ENCODE assay signal across 20 cellular contexts in the genomic region with DNA sequence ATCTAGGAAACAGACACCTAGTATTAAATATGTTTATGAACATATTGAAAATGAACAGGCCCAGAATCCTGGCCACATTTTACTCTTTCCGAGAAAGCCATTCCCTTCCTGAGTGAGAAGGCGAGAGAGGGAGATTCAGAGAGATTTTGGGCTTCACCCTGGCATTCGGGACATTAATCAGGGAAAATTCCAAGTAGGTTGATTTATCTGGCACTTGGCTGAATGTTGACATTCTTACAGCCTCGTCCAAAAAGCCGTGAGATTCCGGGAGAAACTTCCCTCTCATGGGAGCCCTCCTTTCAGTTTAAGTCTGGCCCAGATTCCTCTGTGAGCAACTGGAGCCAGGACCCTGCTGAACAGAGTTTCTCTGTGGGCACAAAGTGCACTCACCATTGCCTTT.
A peak's percentile ranks its signal among the peaks of the same experiment; 100 is the strongest.
DNase-seq lines count a peak whose midpoint lies in the region; ATAC-seq and TF ChIP-seq lines count a peak whose summit lies in the region.
"Had no signal": no experiment of that assay in that cellular context is flagged by ENCODE, and none has a peak within 500 bp of the region (broad histone marks: within the 10 kb centered on the region; RNA-seq: fewer than 3 reads in every experiment).

No MANE protein-coding gene starts in this region.

- H3K27ac ChIP-seq in heart left ventricle (peak overlapping the region in 1 of 12 donors; percentile 49), parathyroid adenoma (no peak overlapping the region), transverse colon (peak overlapping the region in 3 of 4 donors; percentile 16 to 47 (median 31))

- no peak overlapping the region for H3K4me2 ChIP-seq in parathyroid adenoma (ENCODE audit: low read length)

- no peaks in the 10 kb centered on the region for H3K4me1 ChIP-seq in heart left ventricle
- no peaks in the 10 kb centered on the region for H3K4me1 ChIP-seq in parathyroid adenoma
- no peaks in the 10 kb centered on the region for H3K4me1 ChIP-seq in transverse colon
- H3K4me1 ChIP-seq in HAP-1, result no peaks in the 10 kb centered on the region
- H3K4me1 ChIP-seq: BE2C had no signal

- peaks cover 54% of the 10 kb centered on the region for H3K9me3 Mint-ChIP-seq in activated T-helper 2 cell treated with anti-CD3 and anti-CD28 coated beads, Interferon-gamma antibody, Interleukin-2, Interleukin-4, amounts not matched to agents 10 μg/mL and 5 μg/mL and 100 μg/mL, durations not matched to agents 14 hours and 24 hours and 36 hours

- H3K27me3 ChIP-seq in heart left ventricle (peaks cover 0 to 30% (median 5%) of the 10 kb centered on the region in 9 donors), parathyroid adenoma (ENCODE audit: control insufficient read depth, insufficient read depth, low read length) (no peaks in the 10 kb centered on the region), transverse colon (no peaks in the 10 kb centered on the region), HAP-1 (ENCODE audit: low read depth) (no peaks in the 10 kb centered on the region)
- H3K27me3 ChIP-seq: BE2C had no signal

- no peaks in the 10 kb centered on the region for H3K4me1 Mint-ChIP-seq in activated T-helper 2 cell treated with anti-CD3 and anti-CD28 coated beads, Interferon-gamma antibody, Interleukin-2, Interleukin-4, amounts not matched to agents 10 μg/mL and 5 μg/mL and 100 μg/mL, durations not matched to agents 14 hours and 24 hours and 36 hours (ENCODE audit: low read depth)
- H3K4me1 Mint-ChIP-seq: H9 had no signal

- H3K4me3 Mint-ChIP-seq in activated T-helper 2 cell treated with anti-CD3 and anti-CD28 coated beads, Interferon-gamma antibody, Interleukin-2, Interleukin-4, amounts not matched to agents 10 μg/mL and 5 μg/mL and 100 μg/mL, durations not matched to agents 14 hours and 24 hours and 36 hours (ENCODE audit: low read depth), result no peak overlapping the region
- H3K4me3 Mint-ChIP-seq: H9 had no signal

- DNase-seq in left ventricle myocardium superior (no peak), heart left ventricle (no peak), left kidney (ENCODE audit: low read depth, low spot score) (peak; percentile 81), transverse colon (no peak), UCSD-AML1 (lab: John Stamatoyannopoulos, UW; ENCODE audit: unreplicated experiment) (no peak), HAP-1 (ENCODE audit: low spot score in 2 of 2) (no peak)
- no peak for DNase-seq in activated T-helper 2 cell treated with anti-CD3 and anti-CD28 coated beads, Interferon-gamma antibody, Interleukin-2, Interleukin-4, amounts not matched to agents 10 μg/mL and 5 μg/mL and 100 μg/mL, durations not matched to agents 14 hours and 24 hours and 36 hours (ENCODE audit: low spot score)
- DNase-seq: BE2C, DMS53, H9, KBM-7, MM.1S, NCI-H1048, NCI-H1417 treated with DMSO at 0.1 percent for 48 hours, NCI-H187, NCI-H446 treated with DMSO at 0.1 percent for 48 hours, NCI-H526 treated with DMSO at 0.1 percent for 48 hours, OCI-M1, SHP77 treated with DMSO at 0.1 percent for 48 hours had no signal

- intact Hi-C loops in left ventricle myocardium superior (cut with micrococcal nuclease), result no loop called here
- intact Hi-C loops in heart left ventricle (cut with DNase I), result no loop called here
- intact Hi-C loops in transverse colon (cut with DNase I; ENCODE audit: low total_unique reads), result no loop called here
- intact Hi-C loops in activated T-helper 2 cell treated with anti-CD3 and anti-CD28 coated beads, Interferon-gamma antibody, Interleukin-2, Interleukin-4, amounts not matched to agents 10 μg/mL and 5 μg/mL and 100 μg/mL, durations not matched to agents 14 hours and 24 hours and 36 hours (cut with micrococcal nuclease), result no loop called here

- no peaks in the 10 kb centered on the region for H3K36me3 Mint-ChIP-seq in activated T-helper 2 cell treated with anti-CD3 and anti-CD28 coated beads, Interferon-gamma antibody, Interleukin-2, Interleukin-4, amounts not matched to agents 10 μg/mL and 5 μg/mL and 100 μg/mL, durations not matched to agents 14 hours and 24 hours and 36 hours (ENCODE audit: low read depth)

- TF ChIP-seq EP300 in transverse colon (IDR thresholded peaks at IDR 0.05; ENCODE audit: low read depth), result peak; percentile 35

- H3K36me3 ChIP-seq in heart left ventricle (no peaks in the 10 kb centered on the region), parathyroid adenoma (ENCODE audit: control insufficient read depth, insufficient read depth, low read length) (no peaks in the 10 kb centered on the region), transverse colon (no peaks in the 10 kb centered on the region), HAP-1 (replicated peaks) (no peaks in the 10 kb centered on the region)
- H3K36me3 ChIP-seq: BE2C had no signal

- TF ChIP-seq POLR2A in heart left ventricle (IDR thresholded peaks at IDR 0.05), result no peak
- TF ChIP-seq POLR2A in transverse colon (IDR thresholded peaks at IDR 0.05), result no peak

- H3K4me3 ChIP-seq in heart left ventricle (no peak overlapping the region), parathyroid adenoma (ENCODE audit: low read depth, low read length) (no peak overlapping the region), transverse colon (no peak overlapping the region), HAP-1 (no peak overlapping the region)

- ATAC-seq in left ventricle myocardium superior (peak; percentile 26), heart left ventricle (no peak)

- H3K9me3 ChIP-seq in heart left ventricle (peaks cover 0 to 7% (median 0%) of the 10 kb centered on the region in 12 donors), parathyroid adenoma (ENCODE audit: control insufficient read depth, low read length) (no peaks in the 10 kb centered on the region), transverse colon (peaks cover 0 to 2% of the 10 kb centered on the region in 2 donors), HAP-1 (no peaks in the 10 kb centered on the region)
- H3K9me3 ChIP-seq: BE2C had no signal

- 9 to 20% (median 13%) methylated on average over 6 of the region's 6 CpGs for WGBS in heart left ventricle, 4 donors
- 20 to 62% methylated on average over 2 to 6 of the region's 6 CpGs for WGBS in transverse colon (ENCODE audit: low coverage in 1 of 2), 2 donors

- peak overlapping the region; percentile 3 for H2AFZ ChIP-seq in parathyroid adenoma

- TF ChIP-seq CTCF in heart left ventricle (IDR thresholded peaks at IDR 0.05) (no peak), parathyroid adenoma (IDR thresholded peaks at IDR 0.05) (no peak), transverse colon (IDR thresholded peaks at IDR 0.05) (no peak)

- no peak overlapping the region for H3K27ac Mint-ChIP-seq in activated T-helper 2 cell treated with anti-CD3 and anti-CD28 coated beads, Interferon-gamma antibody, Interleukin-2, Interleukin-4, amounts not matched to agents 10 μg/mL and 5 μg/mL and 100 μg/mL, durations not matched to agents 14 hours and 24 hours and 36 hours
- H3K27ac Mint-ChIP-seq: H9 had no signal

- no peaks in the 10 kb centered on the region for H3K27me3 Mint-ChIP-seq in activated T-helper 2 cell treated with anti-CD3 and anti-CD28 coated beads, Interferon-gamma antibody, Interleukin-2, Interleukin-4, amounts not matched to agents 10 μg/mL and 5 μg/mL and 100 μg/mL, durations not matched to agents 14 hours and 24 hours and 36 hours (ENCODE audit: low read depth)

- no peak overlapping the region for H3K9ac ChIP-seq in parathyroid adenoma

- in situ Hi-C loops in transverse colon (cut with MboI; ENCODE audit: low pct_ligation_motif_present in 1 of 4, low pct_unique_long_range_greater_than_20kb in 1 of 4, low sequenced_read_pairs in 3 of 4), result no loop called here
- in situ Hi-C loops in HAP-1 (cut with MboI; ENCODE audit: low sequenced_read_pairs), result no loop called here

- no peaks in the 10 kb centered on the region for H3K79me2 ChIP-seq in parathyroid adenoma
